In the genomic region with DNA sequence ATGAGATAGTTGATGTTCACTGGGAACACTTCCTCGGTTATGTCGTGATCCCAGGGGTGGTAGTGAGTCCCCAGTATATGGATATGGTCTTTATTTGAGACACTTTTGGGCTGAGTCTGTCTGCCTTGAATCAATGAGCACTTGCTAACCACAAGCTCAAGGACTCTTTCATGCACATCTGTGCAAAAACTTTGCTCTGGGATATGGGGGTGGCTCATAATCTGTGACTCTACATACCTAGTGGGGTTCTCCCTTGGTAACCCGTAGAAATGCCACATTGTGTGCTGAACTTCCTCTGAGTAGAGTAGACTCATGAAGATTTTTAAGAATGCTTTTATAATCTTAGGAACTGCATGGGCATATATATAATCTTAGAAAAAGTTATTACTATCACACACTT, we compare ENCODE assay signal across 28 cellular contexts.
"Had no signal": no experiment of that assay in that cellular context is flagged by ENCODE, and none has a peak within 500 bp of the region (broad histone marks: within the 10 kb centered on the region; RNA-seq: fewer than 3 reads in every experiment).

No MANE protein-coding gene starts in this region.

- H2AFZ ChIP-seq: neural progenitor cell, parathyroid adenoma had no signal

- H3K27ac ChIP-seq: coronary artery, esophagus squamous epithelium, neural progenitor cell, parathyroid adenoma, right lobe of liver, stomach, thyroid gland had no signal

- H3K27me3 ChIP-seq: esophagus squamous epithelium, neural progenitor cell, right lobe of liver, stomach, thyroid gland had no signal

- H3K27ac Mint-ChIP-seq: effector memory CD8-positive, alpha-beta T cell; immature natural killer cell; mesothelial cell of epicardium; naive thymus-derived CD4-positive, alpha-beta T cell; nephron; neural progenitor cell; progenitor cell of endocrine pancreas had no signal

- H3K4me2 ChIP-seq: neural progenitor cell had no signal

- H3K4me1 Mint-ChIP-seq: immature natural killer cell, nephron, neural progenitor cell had no signal

- H3K9me3 ChIP-seq: mucosa of descending colon, right lobe of liver, thyroid gland had no signal

- H3K4me3 Mint-ChIP-seq: effector memory CD8-positive, alpha-beta T cell; immature natural killer cell; mesothelial cell of epicardium; naive thymus-derived CD4-positive, alpha-beta T cell; nephron; neural progenitor cell had no signal

- H3K27me3 Mint-ChIP-seq: effector memory CD8-positive, alpha-beta T cell; naive thymus-derived CD4-positive, alpha-beta T cell; progenitor cell of endocrine pancreas had no signal

- H3K4me1 ChIP-seq: esophagus squamous epithelium, neural progenitor cell, parathyroid adenoma, right lobe of liver, stomach had no signal

- FAIRE-seq: endometrium, frontal cortex, small intestine had no signal

- H3K9ac ChIP-seq: neural progenitor cell, parathyroid adenoma had no signal

- DNase-seq: dermis blood vessel endothelial cell; effector memory CD8-positive, alpha-beta T cell; erythroblast; esophagus squamous epithelium; immature natural killer cell; islet precursor cell; kidney glomerular epithelial cell; left colon; mesenchymal stem cell; mucosa of descending colon; naive thymus-derived CD4-positive, alpha-beta T cell; right lobe of liver; small intestine; stimulated activated CD4-positive, alpha-beta T cell treated with anti-CD3 and anti-CD28 coated beads, Interleukin-15, amount 100 ng/mL, for 24 hours; stimulated activated CD4-positive, alpha-beta T cell treated with anti-CD3 and anti-CD28 coated beads, Interleukin-2, amount 100 ng/mL, for 48 hours; stimulated activated naive CD4-positive, alpha-beta T cell treated with Interleukin-2 at 50 U/mL for 16 hours; stomach; thyroid gland; trophoblast cell had no signal

- ATAC-seq: effector memory CD8-positive, alpha-beta T cell; left colon; mucosa of descending colon; naive thymus-derived CD4-positive, alpha-beta T cell; right lobe of liver had no signal

- H3K4me3 ChIP-seq: coronary artery, esophagus squamous epithelium, lung, mucosa of descending colon, neural progenitor cell, right lobe of liver, stomach, thyroid gland had no signal

- H3K79me2 ChIP-seq: parathyroid adenoma had no signal
